Comparison of ENCODE assay signal across 19 cellular contexts in the genomic region with DNA sequence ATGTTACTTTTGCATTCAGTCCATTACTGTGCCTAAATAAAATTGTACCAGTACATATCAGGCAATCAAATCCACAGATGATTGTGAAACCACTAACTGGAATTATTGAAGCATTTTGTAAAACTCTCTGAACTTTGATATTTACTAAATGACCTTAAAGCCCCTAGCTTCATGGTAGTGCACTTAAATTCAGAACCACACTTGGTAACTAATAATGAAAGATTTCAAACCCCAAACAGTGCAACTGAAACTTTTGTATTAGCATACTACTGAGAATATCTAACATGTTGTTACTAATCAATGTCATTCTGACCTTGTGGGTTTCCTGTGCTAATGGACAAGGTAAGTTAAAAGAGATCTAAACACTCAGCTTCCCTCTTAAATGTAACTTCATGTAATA. TPM values are rescaled to one million over a fixed set of nuclear protein-coding genes. Genes with fewer than 3 reads are reported as not detected.
DNase-seq lines count a peak whose midpoint lies in the region; ATAC-seq, FAIRE-seq and TF ChIP-seq lines count a peak whose summit lies in the region.
"Had no signal": no experiment of that assay in that cellular context is flagged by ENCODE, and none has a peak within 500 bp of the region (broad histone marks: within the 10 kb centered on the region; RNA-seq: fewer than 3 reads in every experiment).

A gene (plus strand): TSS at position 238 of the 400 bp plus-strand sequence. CDS start 47 bp downstream, at position 285.

- no peak for DNase-seq in stimulated activated effector memory CD8-positive, alpha-beta T cell treated with anti-CD3 and anti-CD28 coated beads, Interleukin-12 subunit alpha, Interleukin-12 subunit beta, amount 100 ng/mL, for 72 hours (ENCODE audit: low spot score in 2 of 2)
- DNase-seq in frontal cortex (ENCODE audit: low spot score in 2 of 2), result no peak
- DNase-seq in right atrium auricular region (ENCODE audit: low spot score), result no peak
- DNase-seq in EL, result no peak
- DNase-seq: activated CD4-positive, alpha-beta memory T cell treated with anti-CD3 and anti-CD28 coated beads for 36 hours; caudate nucleus; effector memory CD8-positive, alpha-beta T cell; kidney glomerular epithelial cell; MM.1S; NCI-H2029 treated with DMSO at 0.1 percent for 48 hours; NCI-H69; Peyer's patch; stimulated activated CD4-positive, alpha-beta T cell treated with anti-CD3 and anti-CD28 coated beads, Interleukin-4, amount 100 ng/mL, for 24 hours had no signal

- H3K27ac Mint-ChIP-seq in stimulated activated effector memory CD8-positive, alpha-beta T cell treated with anti-CD3 and anti-CD28 coated beads, Interleukin-12 subunit alpha, Interleukin-12 subunit beta, amount 100 ng/mL, for 72 hours, result no peak within 1 kb of the TSS
- H3K27ac Mint-ChIP-seq: activated CD4-positive, alpha-beta memory T cell treated with anti-CD3 and anti-CD28 coated beads for 36 hours; effector memory CD8-positive, alpha-beta T cell had no signal

- no peak for FAIRE-seq in frontal cortex (lab: Jason Lieb, UNC)

- no peaks in the 10 kb centered on the region for H3K4me1 ChIP-seq in right atrium auricular region
- H3K4me1 ChIP-seq: BLaER1 treated with 17β-estradiol and CSF1 and Interleukin-3, amounts not matched to agents 10 nM and 100 nM; Peyer's patch had no signal

- no peaks in the 10 kb centered on the region for H3K9me3 Mint-ChIP-seq in stimulated activated effector memory CD8-positive, alpha-beta T cell treated with anti-CD3 and anti-CD28 coated beads, Interleukin-12 subunit alpha, Interleukin-12 subunit beta, amount 100 ng/mL, for 72 hours
- H3K9me3 Mint-ChIP-seq: activated CD4-positive, alpha-beta memory T cell treated with anti-CD3 and anti-CD28 coated beads for 36 hours had no signal

- no peaks in the 10 kb centered on the region for H3K4me1 Mint-ChIP-seq in stimulated activated effector memory CD8-positive, alpha-beta T cell treated with anti-CD3 and anti-CD28 coated beads, Interleukin-12 subunit alpha, Interleukin-12 subunit beta, amount 100 ng/mL, for 72 hours

- no peak within 1 kb of the TSS for H3K27ac ChIP-seq in right atrium auricular region
- H3K27ac ChIP-seq: BLaER1 treated with 17β-estradiol and CSF1 and Interleukin-3, amounts not matched to agents 10 nM and 100 nM; hepatocyte; Peyer's patch had no signal

- H3K36me3 ChIP-seq in right atrium auricular region, result no peaks in the 10 kb centered on the region
- H3K36me3 ChIP-seq: BLaER1 treated with 17β-estradiol and CSF1 and Interleukin-3, amounts not matched to agents 10 nM and 100 nM; Peyer's patch had no signal

- H3K36me3 Mint-ChIP-seq in stimulated activated effector memory CD8-positive, alpha-beta T cell treated with anti-CD3 and anti-CD28 coated beads, Interleukin-12 subunit alpha, Interleukin-12 subunit beta, amount 100 ng/mL, for 72 hours, result no peaks in the 10 kb centered on the region
- H3K36me3 Mint-ChIP-seq: activated CD4-positive, alpha-beta memory T cell treated with anti-CD3 and anti-CD28 coated beads for 36 hours had no signal

- no peaks in the 10 kb centered on the region for H3K27me3 ChIP-seq in right atrium auricular region
- H3K27me3 ChIP-seq: BLaER1 treated with 17β-estradiol and CSF1 and Interleukin-3, amounts not matched to agents 10 nM and 100 nM; hepatocyte; Peyer's patch had no signal

- H3K9me3 ChIP-seq in right atrium auricular region, result no peaks in the 10 kb centered on the region
- H3K9me3 ChIP-seq: BLaER1 treated with 17β-estradiol and CSF1 and Interleukin-3, amounts not matched to agents 10 nM and 100 nM; Peyer's patch had no signal

- no peak for TF ChIP-seq CTCF in right atrium auricular region (IDR thresholded peaks at IDR 0.05)

- ATAC-seq in GM19452 (IDR thresholded peaks at IDR 0.05; ENCODE audit: unreplicated experiment) (peak; percentile 81), HG02571 (IDR thresholded peaks at IDR 0.05; ENCODE audit: unreplicated experiment) (peak; percentile 69), HG03378 (IDR thresholded peaks at IDR 0.05; ENCODE audit: unreplicated experiment) (peak; percentile 100)
- ATAC-seq in stimulated activated effector memory CD8-positive, alpha-beta T cell treated with anti-CD3 and anti-CD28 coated beads, Interleukin-12 subunit alpha, Interleukin-12 subunit beta, amount 100 ng/mL, for 72 hours, result peak; percentile 31
- ATAC-seq: effector memory CD8-positive, alpha-beta T cell had no signal

- no peak within 1 kb of the TSS for H3K4me3 Mint-ChIP-seq in stimulated activated effector memory CD8-positive, alpha-beta T cell treated with anti-CD3 and anti-CD28 coated beads, Interleukin-12 subunit alpha, Interleukin-12 subunit beta, amount 100 ng/mL, for 72 hours
- H3K4me3 Mint-ChIP-seq: activated CD4-positive, alpha-beta memory T cell treated with anti-CD3 and anti-CD28 coated beads for 36 hours; effector memory CD8-positive, alpha-beta T cell had no signal

- H3K4me3 ChIP-seq in right atrium auricular region, result no peak within 1 kb of the TSS
- H3K4me3 ChIP-seq: BLaER1 treated with 17β-estradiol and CSF1 and Interleukin-3, amounts not matched to agents 10 nM and 100 nM; hepatocyte had no signal

RNA-seq across cellular contexts. Expression of the gene that starts here (rescaled TPM):
- total RNA-seq in frontal cortex, result not detected
- total RNA-seq in right atrium auricular region, result under 1 TPM in 1 of 2 donors, not detected in 1; 0.20 TPM
- total RNA-seq: activated CD4-positive, alpha-beta memory T cell treated with anti-CD3 and anti-CD28 coated beads for 36 hours; H4; Peyer's patch had no signal

Comparison
In these comparisons a context has a peak if more than half of its experiments do, and no peak if none do; other contexts are left out.
1. ATAC-seq: peak in every context shown above with its lines; median percentile 100 in HG03378; 81 in GM19452; 69 in HG02571; 31 in stimulated activated effector memory CD8-positive, alpha-beta T cell treated with anti-CD3 and anti-CD28 coated beads, Interleukin-12 subunit alpha, Interleukin-12 subunit beta, amount 100 ng/mL, for 72 hours.